Comparison of ENCODE assay signal across 13 cellular contexts in genomic region chr17:1590747-1591473, GRCh38. TPM values are rescaled to one million over a fixed set of nuclear protein-coding genes. Genes with fewer than 3 reads are reported as not detected.
A peak's percentile ranks its signal among the peaks of the same experiment; 100 is the strongest.
DNase-seq lines count a peak whose midpoint lies in the region; ATAC-seq lines count a peak whose summit lies in the region.
"Had no signal": no experiment of that assay in that cellular context is flagged by ENCODE, and none has a peak within 500 bp of the region (broad histone marks: within the 10 kb centered on the region; RNA-seq: fewer than 3 reads in every experiment).

No MANE protein-coding gene starts in this region.

- H2BK5ac ChIP-seq in mesenchymal stem cell (ENCODE audit: low read depth, low read length, poor library complexity, severe bottlenecking) = no peak overlapping the region

- H3K9me3 Mint-ChIP-seq in stimulated activated naive CD8-positive, alpha-beta T cell treated with anti-CD3 and anti-CD28 coated beads, Interleukin-15, amount 100 ng/mL, for 72 hours = no peaks in the 10 kb centered on the region
- H3K9me3 Mint-ChIP-seq: endodermal cell, nephron had no signal

- no peak overlapping the region for H2AFZ ChIP-seq in mesenchymal stem cell (ENCODE audit: low read depth, low read length)

- H3K23ac ChIP-seq in mesenchymal stem cell (ENCODE audit: low read length in 2 of 2) = no peak overlapping the region

- no peak overlapping the region for H3K27ac Mint-ChIP-seq in stimulated activated naive CD8-positive, alpha-beta T cell treated with anti-CD3 and anti-CD28 coated beads, Interleukin-15, amount 100 ng/mL, for 72 hours
- H3K27ac Mint-ChIP-seq: activated naive CD8-positive, alpha-beta T cell; nephron had no signal

- peak overlapping the region in 1 of 2 experiments; percentile 58 for H3K18ac ChIP-seq in mesenchymal stem cell (ENCODE audit: low read depth in 1 of 2, low read length in 2 of 2)

- no peak overlapping the region for H4K91ac ChIP-seq in mesenchymal stem cell (ENCODE audit: low read length)

- no peaks in the 10 kb centered on the region for H3K79me1 ChIP-seq in mesenchymal stem cell (replicated peaks; ENCODE audit: low read length, poor library complexity, severe bottlenecking)

- no peaks in the 10 kb centered on the region for H3K9me3 ChIP-seq in mesenchymal stem cell (ENCODE audit: control insufficient read depth, low read length)

- peaks cover 4 to 16% of the 10 kb centered on the region in 2 experiments for H3K36me3 ChIP-seq in mesenchymal stem cell (ENCODE audit: control insufficient read depth in 1 of 2, insufficient read depth in 2 of 2, low read depth in 1 of 2, low read length in 2 of 2)

- H3K27me3 ChIP-seq in mesenchymal stem cell (ENCODE audit: control insufficient read depth in 1 of 2, insufficient read depth in 1 of 2, low read length in 2 of 2) = no peaks in the 10 kb centered on the region

- H3K27me3 Mint-ChIP-seq in stimulated activated naive CD8-positive, alpha-beta T cell treated with anti-CD3 and anti-CD28 coated beads, Interleukin-15, amount 100 ng/mL, for 72 hours = no peaks in the 10 kb centered on the region
- H3K27me3 Mint-ChIP-seq: activated naive CD8-positive, alpha-beta T cell had no signal

- H2AK5ac ChIP-seq in mesenchymal stem cell (ENCODE audit: low read length, severe bottlenecking) = no peak overlapping the region

- no peak overlapping the region for H3K4me2 ChIP-seq in mesenchymal stem cell (ENCODE audit: low read length, poor library complexity, severe bottlenecking)

- peak; percentile 57 for ATAC-seq in stimulated activated naive CD8-positive, alpha-beta T cell treated with anti-CD3 and anti-CD28 coated beads, Interleukin-15, amount 100 ng/mL, for 72 hours
- no peak for ATAC-seq in stimulated activated naive CD8-positive, alpha-beta T cell treated with anti-CD3 and anti-CD28 coated beads, Interleukin-15, Interleukin-2, amounts not matched to agents 100 U/mL and 50 U/mL, for 24 hours
- ATAC-seq in GM21515 (IDR thresholded peaks at IDR 0.05; ENCODE audit: unreplicated experiment) = no peak

- H2BK12ac ChIP-seq in mesenchymal stem cell (ENCODE audit: low read length in 2 of 2) = peak overlapping the region in 1 of 2 experiments; percentile 16

- no peak overlapping the region for H3K4me3 Mint-ChIP-seq in stimulated activated naive CD8-positive, alpha-beta T cell treated with anti-CD3 and anti-CD28 coated beads, Interleukin-15, amount 100 ng/mL, for 72 hours
- H3K4me3 Mint-ChIP-seq: activated naive CD8-positive, alpha-beta T cell; endodermal cell; nephron had no signal

- DNase-seq in stimulated activated naive CD8-positive, alpha-beta T cell treated with anti-CD3 and anti-CD28 coated beads, Interleukin-15, amount 100 ng/mL, for 72 hours = no peak
- DNase-seq in stimulated activated naive CD8-positive, alpha-beta T cell treated with anti-CD3 and anti-CD28 coated beads, Interleukin-15, Interleukin-2, amounts not matched to agents 100 U/mL and 50 U/mL, for 24 hours = no peak
- no peak for DNase-seq in mesenchymal stem cell
- DNase-seq in activated naive CD4-positive, alpha-beta T cell treated with anti-CD3 and anti-CD28 coated beads, Interleukin-2, amount 50 U/mL, for 16 hours = no peak
- no peak for DNase-seq in NCI-H1694 treated with DMSO at 0.1 percent for 48 hours (lab: John Stamatoyannopoulos, UW)
- DNase-seq: activated CD4-positive, alpha-beta T cell treated with anti-CD3 and anti-CD28 coated beads for 4 hours; NCI-H446; stimulated activated CD4-positive, alpha-beta T cell treated with anti-CD3 and anti-CD28 coated beads, Interleukin-1b, Interleukin-23, amount 100 ng/mL, for 48 hours had no signal

- H3K9ac ChIP-seq in mesenchymal stem cell (ENCODE audit: low read length) = peak overlapping the region; percentile 70
- H3K9ac ChIP-seq: KMS-11 had no signal

- peaks cover 31% of the 10 kb centered on the region for H3K4me1 Mint-ChIP-seq in stimulated activated naive CD8-positive, alpha-beta T cell treated with anti-CD3 and anti-CD28 coated beads, Interleukin-15, amount 100 ng/mL, for 72 hours

- H4K8ac ChIP-seq in mesenchymal stem cell (ENCODE audit: low read length) = no peak overlapping the region

- peak overlapping the region in 1 of 2 experiments; percentile 5 for H3K14ac ChIP-seq in mesenchymal stem cell (ENCODE audit: low read length in 2 of 2)

- H3K4ac ChIP-seq in mesenchymal stem cell (ENCODE audit: low read depth in 1 of 2, low read length in 2 of 2) = no peak overlapping the region

- no peak overlapping the region for H3K27ac ChIP-seq in mesenchymal stem cell (ENCODE audit: low read length, poor library complexity, severe bottlenecking)

- WGBS in mesenchymal stem cell = 92% methylated on average over 33 of the region's 38 CpGs

- H2BK120ac ChIP-seq in mesenchymal stem cell (ENCODE audit: low read depth, low read length) = no peak overlapping the region

- peaks cover 43% of the 10 kb centered on the region for H3K4me1 ChIP-seq in mesenchymal stem cell (ENCODE audit: control insufficient read depth, insufficient read depth, low read depth, low read length)

- H2BK15ac ChIP-seq in mesenchymal stem cell (ENCODE audit: low read depth, poor library complexity, severe bottlenecking) = no peak overlapping the region

- H3K4me3 ChIP-seq in mesenchymal stem cell (ENCODE audit: insufficient read depth in 1 of 2, low read depth in 1 of 2, low read length in 2 of 2) = peak overlapping the region in 1 of 2 experiments; percentile 66

RNA-seq across cellular contexts. Expression of gene PITPNA, which starts 28.3 kb away (rescaled TPM):
- polyA plus RNA-seq in mesenchymal stem cell (2013, experiment 1 of 2) = 71.7 TPM
- polyA plus RNA-seq in mesenchymal stem cell (2013, experiment 2 of 2) = 78.4 TPM

RNA-seq across cellular contexts. Expression of gene SLC43A2, which starts 37.7 kb away (rescaled TPM):
- polyA plus RNA-seq in mesenchymal stem cell (2013, experiment 1 of 2) = 14.0 TPM
- 13.3 TPM for polyA plus RNA-seq in mesenchymal stem cell (2013, experiment 2 of 2)

RNA-seq across cellular contexts. Expression of gene SCARF1, which starts 54.6 kb away (rescaled TPM):
- polyA plus RNA-seq in mesenchymal stem cell (2013, experiment 1 of 2) = 3.0 TPM
- 3.3 TPM for polyA plus RNA-seq in mesenchymal stem cell (2013, experiment 2 of 2)

RNA-seq across cellular contexts. Expression of gene RILP, which starts 58.8 kb away (rescaled TPM):
- 10.4 TPM for polyA plus RNA-seq in mesenchymal stem cell (2013, experiment 1 of 2)
- polyA plus RNA-seq in mesenchymal stem cell (2013, experiment 2 of 2) = 10.6 TPM
